8 cellular contexts compared by ENCODE assay signal in the genomic region with DNA sequence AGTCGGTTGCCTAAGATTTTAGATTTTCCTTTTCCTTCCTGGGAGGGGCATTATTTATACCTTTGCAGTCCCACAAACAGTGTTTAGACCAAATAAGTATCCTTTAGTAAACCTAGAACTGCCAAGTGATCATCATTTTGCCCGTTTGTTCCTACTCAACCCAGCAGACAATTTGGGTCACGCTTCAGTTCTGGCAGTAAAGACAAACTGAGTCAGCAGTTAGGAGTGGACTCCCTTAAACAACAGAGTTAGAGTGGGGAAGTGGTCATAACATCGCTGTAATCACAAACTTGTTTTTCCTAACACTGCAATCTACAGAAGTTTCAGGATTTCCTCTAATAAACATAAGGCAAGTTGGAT. TPM values are rescaled to one million over a fixed set of nuclear protein-coding genes. Genes with fewer than 3 reads are reported as not detected.
DNase-seq lines count a peak whose midpoint lies in the region; ATAC-seq and TF ChIP-seq lines count a peak whose summit lies in the region.

No MANE protein-coding gene starts in this region.

- peaks cover 35% of the 10 kb centered on the region for H3K27me3 Mint-ChIP-seq in activated CD4-positive, alpha-beta T cell treated with anti-CD3 and anti-CD28 coated beads for 36 hours
- H3K27me3 Mint-ChIP-seq in MCF 10A (ENCODE audit: insufficient read depth, unreplicated experiment) = no peaks in the 10 kb centered on the region

- H3K27me3 ChIP-seq in layer of hippocampus (ENCODE audit: control insufficient read depth, insufficient read depth, low read length) = no peaks in the 10 kb centered on the region

- ATAC-seq in activated CD4-positive, alpha-beta T cell treated with anti-CD3 and anti-CD28 coated beads for 36 hours = no peak
- ATAC-seq in GM18520 (IDR thresholded peaks at IDR 0.05; ENCODE audit: unreplicated experiment) = no peak

- H3K27ac ChIP-seq in layer of hippocampus (ENCODE audit: low read depth, low read length) = peak overlapping the region; percentile 92
- H3K27ac ChIP-seq in substantia nigra (ENCODE audit: low read depth, low read length, poor library complexity, severe bottlenecking) = peak overlapping the region; percentile 87

- CTCF ChIA-PET in activated CD4-positive, alpha-beta T cell treated with anti-CD3 and anti-CD28 coated beads for 36 hours (lab: Charles Lee) = no interaction called here
- CTCF ChIA-PET in MCF 10A (lab: Yijun Ruan, JAX) = interaction anchor here (0.6 to 1.6 kb wide), 3 partner anchors 177 to 254 kb away, joined by 3 to 6 read pairs (median 4); no protein-coding TSS in a partner anchor

- peak overlapping the region; percentile 76 for H3K4me3 Mint-ChIP-seq in activated CD4-positive, alpha-beta T cell treated with anti-CD3 and anti-CD28 coated beads for 36 hours
- H3K4me3 Mint-ChIP-seq in MCF 10A (ENCODE audit: unreplicated experiment) = peak overlapping the region; percentile 88

- H3K4me1 Mint-ChIP-seq in activated CD4-positive, alpha-beta T cell treated with anti-CD3 and anti-CD28 coated beads for 36 hours = peaks cover 11% of the 10 kb centered on the region
- H3K4me1 Mint-ChIP-seq in MCF 10A (ENCODE audit: insufficient read depth, unreplicated experiment) = peaks cover 4% of the 10 kb centered on the region

- BruUV-seq in MCF 10A (replicated peaks; lab: Mats Ljungman, UMichigan) = TSS peak; percentile 61

- H3K9me3 Mint-ChIP-seq in activated CD4-positive, alpha-beta T cell treated with anti-CD3 and anti-CD28 coated beads for 36 hours (ENCODE audit: low read depth) = no peaks in the 10 kb centered on the region
- no peaks in the 10 kb centered on the region for H3K9me3 Mint-ChIP-seq in MCF 10A (ENCODE audit: unreplicated experiment)

- no peaks in the 10 kb centered on the region for H3K36me3 Mint-ChIP-seq in activated CD4-positive, alpha-beta T cell treated with anti-CD3 and anti-CD28 coated beads for 36 hours (ENCODE audit: low read depth)
- peaks cover 19% of the 10 kb centered on the region for H3K36me3 Mint-ChIP-seq in MCF 10A (ENCODE audit: insufficient read depth, unreplicated experiment)

- intact Hi-C loops in activated CD4-positive, alpha-beta T cell treated with anti-CD3 and anti-CD28 coated beads for 36 hours (cut with DNase I, micrococcal nuclease) = no loop called here
- intact Hi-C loops in MCF 10A (cut with micrococcal nuclease) = loop anchor here (1.0 to 5.0 kb wide), 3 partner anchors 45 to 389 kb away; no protein-coding TSS in a partner anchor

- TF ChIP-seq CTCF in MCF 10A (IDR thresholded peaks at IDR 0.05; ENCODE audit: unreplicated experiment) = no peak

- no peak overlapping the region for H3K27ac Mint-ChIP-seq in activated CD4-positive, alpha-beta T cell treated with anti-CD3 and anti-CD28 coated beads for 36 hours
- peak overlapping the region; percentile 97 for H3K27ac Mint-ChIP-seq in MCF 10A (ENCODE audit: low read depth, unreplicated experiment)

- POLR2A ChIA-PET in activated CD4-positive, alpha-beta T cell treated with anti-CD3 and anti-CD28 coated beads for 36 hours (lab: Charles Lee) = no interaction called here
- POLR2A ChIA-PET in MCF 10A (lab: Yijun Ruan, JAX) = interaction anchor here (0.5 to 4.3 kb wide), 28 partner anchors 9 to 1267 kb away, joined by 3 to 40 read pairs (median 5); partner anchors contain the start of gene CDS1

- no peak for DNase-seq in activated CD4-positive, alpha-beta T cell treated with anti-CD3 and anti-CD28 coated beads for 36 hours
- DNase-seq in activated CD4-positive, alpha-beta T cell treated with anti-CD3 and anti-CD28 coated beads for 4 hours = no peak
- DNase-seq in MCF 10A (ENCODE audit: unreplicated experiment) (peak; percentile 29), substantia nigra (lab: John Stamatoyannopoulos, UW) (peak in 9 of 49 donors; percentile 7 to 71 (median 39)), GF-D8 (lab: John Stamatoyannopoulos, UW) (no peak)
- DNase-seq in activated CD4-positive, alpha-beta T cell treated with anti-CD3 and anti-CD28 coated beads for 48 hours = no peak

RNA-seq across cellular contexts. Expression of gene WDFY3, which starts 0.8 kb away (rescaled TPM):
- total RNA-seq in activated CD4-positive, alpha-beta T cell treated with anti-CD3 and anti-CD28 coated beads for 36 hours = 1 to 10 TPM; 1.8 to 2.3 TPM
- 73.7 and 90.7 TPM in 2 replicates for total RNA-seq in MCF 10A (2022)

Comparison
In these comparisons a context has a peak if more than half of its experiments do, and no peak if none do; other contexts are left out.
1. RNA of gene WDFY3, which starts 0.8 kb away (total RNA-seq): 73.7 to 90.7 TPM in MCF 10A; 1.8 to 2.3 TPM in activated CD4-positive, alpha-beta T cell treated with anti-CD3 and anti-CD28 coated beads for 36 hours; every median in the first group is over 10 times any median in the second.